ENCODE assay signal across 17 cellular contexts in genomic region chr5:160001051-160001450, GRCh38.
"Had no signal": no experiment of that assay in that cellular context is flagged by ENCODE, and none has a peak within 500 bp of the region (broad histone marks: within the 10 kb centered on the region; RNA-seq: fewer than 3 reads in every experiment).

No MANE protein-coding gene starts in this region.

- FAIRE-seq: small intestine, urothelium cell line had no signal

- H3K4me3 ChIP-seq: esophagus squamous epithelium, gastroesophageal sphincter, ovary, right atrium auricular region, stomach had no signal

- H3K36me3 ChIP-seq: esophagus squamous epithelium, gastroesophageal sphincter, ovary, right atrium auricular region, stomach had no signal

- DNase-seq: effector memory CD4-positive, alpha-beta T cell; esophagus squamous epithelium; foreskin fibroblast; glutamatergic neuron; islet precursor cell; mammary epithelial cell; natural killer cell; ovary; small intestine; stimulated activated CD4-positive, alpha-beta T cell treated with anti-CD3 and anti-CD28 coated beads, Interleukin-12 subunit alpha, Interleukin-12 subunit beta, amount 100 ng/mL, for 4 hours; stimulated activated naive CD4-positive, alpha-beta T cell had no signal

- H3K4me1 ChIP-seq: esophagus squamous epithelium, gastroesophageal sphincter, right atrium auricular region had no signal

- ATAC-seq: gastroesophageal sphincter, left lobe of liver, natural killer cell had no signal

- H3K9me3 ChIP-seq: esophagus squamous epithelium, gastroesophageal sphincter, ovary, right atrium auricular region, stomach had no signal

- H3K27me3 ChIP-seq: gastroesophageal sphincter, ovary, right atrium auricular region, stomach had no signal

- H3K27ac ChIP-seq: epithelial cell of prostate, esophagus squamous epithelium, gastroesophageal sphincter, ovary, right atrium auricular region had no signal
